Comparison of ENCODE assay signal across 2 cellular contexts in genomic region chr18:21686282-21687105, GRCh38.
TF ChIP-seq lines count a peak whose summit lies in the region.

No MANE protein-coding gene starts in this region.

TF ChIP-seq in A549, 52 proteins besides CTCF, POLR2A, EP300 and RAD21 (continued from another document):
- no peak for TF ChIP-seq FOSL2 (IDR thresholded peaks at IDR 0.05)
- no peak for TF ChIP-seq FOSL2 (CRISPR knock-in tag; IDR thresholded peaks at IDR 0.05)
- TF ChIP-seq ELK1 (IDR thresholded peaks at IDR 0.05; ENCODE audit: low read depth, low read length), result no peak
- no peak for TF ChIP-seq TP53 (CRISPR knock-in tag; IDR thresholded peaks at IDR 0.05)
- TF ChIP-seq EHMT2 (IDR thresholded peaks at IDR 0.05; ENCODE audit: low read depth), result no peak
- TF ChIP-seq ZNF302 (CRISPR knock-in tag; IDR thresholded peaks at IDR 0.05), result no peak
- no peak for TF ChIP-seq POLR2AphosphoS2 (conservative IDR thresholded peaks at IDR 0.05; ENCODE audit: low read length)
- TF ChIP-seq ZFP36 (IDR thresholded peaks at IDR 0.05; ENCODE audit: borderline replicate concordance, partially characterized antibody), result no peak
- TF ChIP-seq RARB (CRISPR knock-in tag; IDR thresholded peaks at IDR 0.05), result no peak
- no peak for TF ChIP-seq HEYL (CRISPR knock-in tag; IDR thresholded peaks at IDR 0.05)
- TF ChIP-seq HOXB5 (CRISPR knock-in tag; IDR thresholded peaks at IDR 0.05), result no peak

TF ChIP-seq in HEK293, 187 proteins besides CTCF, POLR2A, EP300 and RAD21 (continued from another document):
- no peak for TF ChIP-seq ZNF624 (tag by site-specific recombination; IDR thresholded peaks at IDR 0.05)
- TF ChIP-seq ZNF114 (tag by site-specific recombination; IDR thresholded peaks at IDR 0.05), result no peak
- TF ChIP-seq ZNF121 (tag by site-specific recombination; IDR thresholded peaks at IDR 0.05), result no peak
- TF ChIP-seq PATZ1 (tag by site-specific recombination; IDR thresholded peaks at IDR 0.05), result no peak
- no peak for TF ChIP-seq ZNF133 (tag by site-specific recombination; IDR thresholded peaks at IDR 0.05)
- TF ChIP-seq OSR2 (tag by site-specific recombination; IDR thresholded peaks at IDR 0.05), result 0 out of 2 replicates have a peak, but pooled peaks have one; percentile 35
- no peak for TF ChIP-seq ZEB2 (tag by site-specific recombination; IDR thresholded peaks at IDR 0.05)
- TF ChIP-seq ZNF174 (tag by site-specific recombination; IDR thresholded peaks at IDR 0.05), result no peak
- no peak for TF ChIP-seq ZNF280D (tag by site-specific recombination; IDR thresholded peaks at IDR 0.05)
- no peak for TF ChIP-seq BCL11A (tag by site-specific recombination; IDR thresholded peaks at IDR 0.05; ENCODE audit: low read depth)
- no peak for TF ChIP-seq ZNF623 (tag by site-specific recombination; IDR thresholded peaks at IDR 0.05)
- no peak for TF ChIP-seq ZNF138 (tag by site-specific recombination; IDR thresholded peaks at IDR 0.05; ENCODE audit: borderline replicate concordance)
